Comparison of ENCODE assay signal across 9 cellular contexts in genomic region chr3:111252795-111253194, GRCh38.
DNase-seq lines count a peak whose midpoint lies in the region; ATAC-seq and TF ChIP-seq lines count a peak whose summit lies in the region.
"Had no signal": no experiment of that assay in that cellular context is flagged by ENCODE, and none has a peak within 500 bp of the region (broad histone marks: within the 10 kb centered on the region; RNA-seq: fewer than 3 reads in every experiment).

No MANE protein-coding gene starts in this region.

- DNase-seq in SIG-M5 treated with dmso at 0.1 percent for 504 hours (lab: John Stamatoyannopoulos, UW; ENCODE audit: unreplicated experiment) (peak; percentile 40), SIG-M5 (lab: John Stamatoyannopoulos, UW) (no peak), NCI-H226 (peak; percentile 23), foreskin keratinocyte (peak; percentile 32 to 50), superior temporal gyrus (ENCODE audit: extremely low spot score) (peak; percentile 28)
- DNase-seq: NCI-H510A treated with DMSO at 0.1 percent for 48 hours had no signal

- no peak for TF ChIP-seq CTCF in foreskin keratinocyte (conservative IDR thresholded peaks at IDR 0.05)

- peaks cover 2% of the 10 kb centered on the region for H3K27me3 ChIP-seq in foreskin keratinocyte

- H3K27ac ChIP-seq in foreskin keratinocyte = no peak overlapping the region

- ATAC-seq in foreskin keratinocyte = peak; percentile 63
- ATAC-seq in HG03354 (IDR thresholded peaks at IDR 0.05; ENCODE audit: poor library complexity, severe bottlenecking, unreplicated experiment) = no peak
- ATAC-seq in GM21529 (IDR thresholded peaks at IDR 0.05; ENCODE audit: unreplicated experiment) = no peak
- no peak for ATAC-seq in GM21576 (IDR thresholded peaks at IDR 0.05; ENCODE audit: unreplicated experiment)

- no peaks in the 10 kb centered on the region for H3K4me1 ChIP-seq in foreskin keratinocyte
